Comparison of ENCODE assay signal across 13 cellular contexts in the genomic region with DNA sequence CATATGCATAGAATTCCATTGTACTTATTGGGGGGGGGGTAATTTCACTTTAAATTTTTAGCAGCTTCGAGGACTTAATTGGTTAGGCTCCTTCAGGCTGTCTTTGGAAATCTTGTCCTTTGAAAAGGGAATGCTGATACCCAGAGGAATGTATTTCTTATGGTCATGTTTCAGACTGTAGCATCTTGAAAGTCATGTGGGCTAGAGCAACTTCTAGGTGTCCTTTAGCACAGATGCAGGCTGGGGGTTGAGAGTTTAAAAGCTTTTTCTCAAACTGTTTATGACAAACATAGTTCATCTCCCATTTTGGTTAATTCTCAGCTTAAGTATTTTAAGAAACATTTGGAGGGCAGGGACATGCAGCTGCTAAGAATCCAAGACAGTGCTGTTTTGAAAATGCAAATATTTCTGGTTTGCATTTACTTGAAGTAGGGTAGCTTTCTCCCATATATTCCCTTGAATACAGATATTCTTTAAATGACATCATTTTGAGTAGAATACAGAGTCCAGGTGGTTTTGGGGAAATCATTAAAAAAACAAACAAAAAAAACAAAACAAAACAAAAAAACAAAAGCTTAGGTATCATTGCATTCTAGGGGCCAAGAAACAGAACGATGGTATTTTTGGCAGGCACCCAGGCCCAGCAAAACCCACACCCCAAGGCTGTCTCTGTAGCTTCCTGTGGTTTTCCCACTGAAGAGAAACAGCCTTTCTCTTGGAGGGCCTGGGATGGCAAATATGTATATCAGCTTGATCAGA.
DNase-seq lines count a peak whose midpoint lies in the region; ATAC-seq and TF ChIP-seq lines count a peak whose summit lies in the region.
"Had no signal": no experiment of that assay in that cellular context is flagged by ENCODE, and none has a peak within 500 bp of the region (broad histone marks: within the 10 kb centered on the region; RNA-seq: fewer than 3 reads in every experiment).

No MANE protein-coding gene starts in this region.

- H3K4me2 ChIP-seq in IMR-90 (ENCODE audit: low read depth, low read length), result peak overlapping the region; percentile 31; the same call in 1 of the 2 replicates

- no peak overlapping the region for H2BK5ac ChIP-seq in IMR-90 (ENCODE audit: low read depth, low read length, poor library complexity, severe bottlenecking)

- H3K27ac ChIP-seq in IMR-90 (ENCODE audit: insufficient read depth, low read length) (peak overlapping the region; percentile 29; the same call in 1 of the 2 replicates), dorsolateral prefrontal cortex (peak overlapping the region in 29 of 59 donors; percentile 4 to 70 (median 42))

- H2AFZ ChIP-seq in IMR-90 (replicated peaks; ENCODE audit: low read length, poor library complexity), result no peak overlapping the region

- no peak overlapping the region for H3K14ac ChIP-seq in IMR-90 (replicated peaks; ENCODE audit: low read depth, low read length)

- no peak overlapping the region for H3K23ac ChIP-seq in IMR-90 (ENCODE audit: low read depth, low read length)

- H2BK120ac ChIP-seq in IMR-90 (ENCODE audit: low read depth, low read length), result no peak overlapping the region

- H3K9me1 ChIP-seq in IMR-90 (ENCODE audit: insufficient read depth, low read length), result peaks cover 11% of the 10 kb centered on the region; the same call in 1 of the 2 replicates

- no peak overlapping the region for H2AK9ac ChIP-seq in IMR-90 (replicated peaks; ENCODE audit: low read depth, low read length, poor library complexity)

- TF ChIP-seq RAD21 in IMR-90 (IDR thresholded peaks at IDR 0.05; ENCODE audit: low read length), result no peak

- no peak overlapping the region for H2AK5ac ChIP-seq in IMR-90 (ENCODE audit: low read depth, low read length)

- TF ChIP-seq POLR2A in IMR-90 (IDR thresholded peaks at IDR 0.05; ENCODE audit: low read depth, low read length), result no peak

- no peaks in the 10 kb centered on the region for H4K20me1 ChIP-seq in IMR-90 (ENCODE audit: insufficient read depth, low read length)

- H4K8ac ChIP-seq in IMR-90 (ENCODE audit: low read depth in 2 of 2, low read length in 2 of 2), result no peak overlapping the region

- H3K4me1 ChIP-seq in IMR-90 (ENCODE audit: control insufficient read depth, insufficient read depth, low read length), result peaks cover 13% of the 10 kb centered on the region

- WGBS in IMR-90 (ENCODE audit: extremely low coverage in 2 of 2, insufficient read length in 1 of 2), 2 experiments, result no CpG with 5 or more reads among the region's 2 CpGs

- CTCF ChIA-PET in IMR-90 (lab: Yijun Ruan, JAX), result no interaction called here

- no peak overlapping the region for H2BK15ac ChIP-seq in IMR-90 (ENCODE audit: low read depth, low read length)

- H4K91ac ChIP-seq in IMR-90 (ENCODE audit: insufficient read depth, low read depth, low read length), result no peak overlapping the region

- POLR2A ChIA-PET in IMR-90 (lab: Charles Lee; ENCODE audit: unreplicated experiment), result no interaction called here

- no peak overlapping the region for H4K5ac ChIP-seq in IMR-90 (ENCODE audit: low read depth, low read length)

- H3K4me3 ChIP-seq in IMR-90 (ENCODE audit: insufficient read depth, low read depth, low read length) (no peak overlapping the region), astrocyte of the spinal cord (ENCODE audit: low read depth, low read length) (no peak overlapping the region), dorsolateral prefrontal cortex (no peak overlapping the region)

- no peak overlapping the region for H3K56ac ChIP-seq in IMR-90 (ENCODE audit: extremely low read depth, insufficient read depth, low read length)

- in situ Hi-C loops in IMR-90 (cut with MboI; ENCODE audit: low sequenced_read_pairs) (no loop called here), astrocyte of the spinal cord (cut with HindIII; ENCODE audit: low sequenced_read_pairs) (loop anchor here (25.0 kb wide), 1 partner anchor 220 kb away; no protein-coding TSS in a partner anchor)

- H3K79me1 ChIP-seq in IMR-90 (ENCODE audit: low read depth in 1 of 2, low read length in 2 of 2), result peaks cover 13 to 14% of the 10 kb centered on the region in 2 experiments

- TF ChIP-seq CTCF in IMR-90 (conservative IDR thresholded peaks at IDR 0.05; ENCODE audit: low read depth, low read length) (no peak), astrocyte of the spinal cord (IDR thresholded peaks at IDR 0.05; ENCODE audit: low read depth, low read length) (no peak), dorsolateral prefrontal cortex (IDR thresholded peaks at IDR 0.05 in 54 of 56, conservative IDR thresholded peaks at IDR 0.05 in 2 of 56; ENCODE audit: low read depth in 1 of 56, partially characterized antibody in 56 of 56) (no peak)

- ATAC-seq in IMR-90 (ENCODE audit: low read depth), result peak; percentile 78
- no peak for ATAC-seq in GM19455 (IDR thresholded peaks at IDR 0.05; ENCODE audit: unreplicated experiment)
- ATAC-seq: natural killer cell had no signal

- DNase-seq in AG20443 (ENCODE audit: low spot score) (peak; percentile 63), IMR-90 (peak; percentile 59), astrocyte of the spinal cord (ENCODE audit: low read depth, low spot score) (peak; percentile 88), kidney tubule cell (ENCODE audit: low spot score) (peak; percentile 18), dorsolateral prefrontal cortex (no peak), activated gamma-delta T cell (lab: John Stamatoyannopoulos, UW) (no peak), NCI-H1105 (lab: John Stamatoyannopoulos, UW) (no peak)
- DNase-seq: activated gamma-delta T cell treated with Interleukin-2 at 50 U/mL for 16 hours; CD4-positive, alpha-beta T cell; natural killer cell; NCI-H2227 treated with DMSO at 0.1 percent for 48 hours; SHP77 had no signal

- BruUV-seq in IMR-90 (replicated peaks; lab: Mats Ljungman, UMichigan), result no TSS peak

- no peak overlapping the region for H3K9ac ChIP-seq in IMR-90 (ENCODE audit: low read depth, low read length)

- intact Hi-C loops in IMR-90 (cut with micrococcal nuclease) (no loop called here), dorsolateral prefrontal cortex (cut with DNase I) (no loop called here)

- dilution Hi-C loops in IMR-90 (cut with HindIII; ENCODE audit: low sequenced_read_pairs, unreplicated experiment), result no loop called here

- no peak overlapping the region for H2BK20ac ChIP-seq in IMR-90 (ENCODE audit: low read depth, low read length)

- no peaks in the 10 kb centered on the region for H3K36me3 ChIP-seq in IMR-90 (ENCODE audit: control insufficient read depth, insufficient read depth, low read length)

- H3K9me3 ChIP-seq in IMR-90 (ENCODE audit: control insufficient read depth, insufficient read depth, low read length), result no peaks in the 10 kb centered on the region

- no peak overlapping the region for H3K4ac ChIP-seq in IMR-90 (ENCODE audit: low read depth, low read length)

- H3K27me3 ChIP-seq in IMR-90 (ENCODE audit: control insufficient read depth, insufficient read depth, low read length) (no peaks in the 10 kb centered on the region), dorsolateral prefrontal cortex (no peaks in the 10 kb centered on the region)

- H3K18ac ChIP-seq in IMR-90 (ENCODE audit: low read depth, low read length), result 0 out of 2 replicates have a peak overlapping the region, but pooled peaks have one; percentile 16

TF ChIP-seq in IMR-90, 13 proteins besides CTCF, POLR2A, EP300 and RAD21:
- TF ChIP-seq MAFK (IDR thresholded peaks at IDR 0.05; ENCODE audit: low read depth, low read length), result no peak
- TF ChIP-seq MXI1 (IDR thresholded peaks at IDR 0.05; ENCODE audit: borderline replicate concordance, low read depth, low read length), result no peak
- TF ChIP-seq RFX5 (IDR thresholded peaks at IDR 0.05; ENCODE audit: low read depth, low read length), result no peak
- TF ChIP-seq BHLHE40 (IDR thresholded peaks at IDR 0.05; ENCODE audit: low read depth, low read length), result no peak
- no peak for TF ChIP-seq USF2 (IDR thresholded peaks at IDR 0.05; ENCODE audit: low read depth, low read length)
- TF ChIP-seq SMC3 (IDR thresholded peaks at IDR 0.05; ENCODE audit: low read depth, low read length), result no peak
- no peak for TF ChIP-seq NFE2L2 (IDR thresholded peaks at IDR 0.05; ENCODE audit: low read depth, low read length)
- TF ChIP-seq ELK1 (IDR thresholded peaks at IDR 0.05; ENCODE audit: borderline replicate concordance, low read depth, low read length), result no peak
- no peak for TF ChIP-seq CEBPB (IDR thresholded peaks at IDR 0.05; ENCODE audit: low read depth, low read length)
- TF ChIP-seq CHD1 (IDR thresholded peaks at IDR 0.05; ENCODE audit: low read depth, low read length), result no peak
TF ChIP-seq in IMR-90: peak in this region for 0.

Comparison
In these comparisons a context has a peak if more than half of its experiments do, and no peak if none do; other contexts are left out.
1. DNase-seq: peak in AG20443 (single experiment), IMR-90 (single experiment), astrocyte of the spinal cord (single experiment) and kidney tubule cell (single experiment); none in dorsolateral prefrontal cortex (0 of 10), activated gamma-delta T cell (single experiment) and NCI-H1105 (single experiment).